ENCODE assay signal across 8 cellular contexts in the genomic region with DNA sequence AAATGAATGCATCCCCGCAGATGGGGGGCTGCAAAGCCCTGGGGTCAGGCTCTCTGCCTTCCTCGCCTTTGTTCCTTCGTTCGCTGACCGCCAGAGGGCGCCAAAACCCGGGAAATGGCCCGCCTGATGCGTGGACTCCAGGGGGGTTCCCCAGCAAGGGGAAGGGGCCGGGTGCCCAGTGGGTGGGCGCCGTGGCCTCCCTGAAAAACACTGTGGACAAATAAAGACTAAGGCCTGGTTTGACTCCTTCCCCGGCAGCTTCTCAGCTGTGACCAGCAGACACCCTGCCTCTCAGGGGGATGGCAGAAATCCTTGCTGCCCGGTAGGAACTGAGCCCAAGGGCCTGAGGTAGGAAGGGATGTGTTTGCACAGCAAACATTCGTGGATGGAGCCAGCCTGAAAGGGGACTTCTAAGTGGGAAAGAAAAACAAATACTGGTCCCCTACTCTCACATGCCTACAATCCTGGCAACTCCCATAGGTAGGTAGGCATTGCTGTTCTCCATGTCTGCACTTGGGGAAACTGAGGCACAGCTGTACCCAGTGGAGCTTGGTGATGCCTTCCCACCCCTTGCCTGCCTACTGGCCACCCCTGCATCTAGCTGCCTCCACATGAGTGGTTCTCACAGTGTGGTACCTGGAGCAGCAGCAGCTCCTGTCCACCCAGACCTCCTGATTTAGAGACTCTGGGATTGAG.
DNase-seq lines count a peak whose midpoint lies in the region; ATAC-seq and TF ChIP-seq lines count a peak whose summit lies in the region.

No MANE protein-coding gene starts in this region.

- H3K27ac ChIP-seq in BLaER1 = no peak overlapping the region

- CTCF ChIA-PET in HEK293T (lab: Yijun Ruan, JAX) = interaction anchor here (0.6 to 5.9 kb wide), 8 partner anchors 20 to 246 kb away, joined by 3 to 61 read pairs (median 7); a partner anchor contains a TSS

- no peaks in the 10 kb centered on the region for H4K20me1 ChIP-seq in BLaER1

- no peak overlapping the region for H3K4me3 ChIP-seq in BLaER1

- H3K36me3 ChIP-seq in BLaER1 = no peaks in the 10 kb centered on the region

- DNase-seq in HEK293T (ENCODE audit: extremely low spot score) = peak; percentile 78
- peak; percentile 29 to 71 (median 60) for DNase-seq in T-helper 2 cell
- peak; percentile 9 for DNase-seq in amniotic stem cell (lab: John Stamatoyannopoulos, UW)
- DNase-seq in iPS-NIHi11 (ENCODE audit: low spot score) = peak; percentile 80
- DNase-seq in stimulated activated CD4-positive, alpha-beta T cell treated with anti-CD3 and anti-CD28 coated beads, Interleukin-2, amount 100 ng/mL, for 4 hours (ENCODE audit: low read depth) = peak; percentile 44

- ATAC-seq in GM18519 (IDR thresholded peaks at IDR 0.05; ENCODE audit: low FRiP score, unreplicated experiment) (no peak), GM21526 (IDR thresholded peaks at IDR 0.05; ENCODE audit: low FRiP score, unreplicated experiment) (no peak)

- POLR2A ChIA-PET in HEK293T (lab: Yijun Ruan, JAX) = interaction anchor here (2.5 kb wide), 1 partner anchor 58 kb away, joined by 37 read pairs; a partner anchor contains a TSS

- H3K9me3 ChIP-seq in BLaER1 = no peaks in the 10 kb centered on the region

- H3K4me2 ChIP-seq in BLaER1 = peak overlapping the region; percentile 64

- H3K9ac ChIP-seq in BLaER1 = no peak overlapping the region

- peaks cover 74% of the 10 kb centered on the region for H3K4me1 ChIP-seq in BLaER1

- H3K27me3 ChIP-seq in BLaER1 = no peaks in the 10 kb centered on the region

TF ChIP-seq in HEK293T, 16 proteins besides CTCF, POLR2A, EP300 and RAD21:
- TF ChIP-seq, protein P1, sequence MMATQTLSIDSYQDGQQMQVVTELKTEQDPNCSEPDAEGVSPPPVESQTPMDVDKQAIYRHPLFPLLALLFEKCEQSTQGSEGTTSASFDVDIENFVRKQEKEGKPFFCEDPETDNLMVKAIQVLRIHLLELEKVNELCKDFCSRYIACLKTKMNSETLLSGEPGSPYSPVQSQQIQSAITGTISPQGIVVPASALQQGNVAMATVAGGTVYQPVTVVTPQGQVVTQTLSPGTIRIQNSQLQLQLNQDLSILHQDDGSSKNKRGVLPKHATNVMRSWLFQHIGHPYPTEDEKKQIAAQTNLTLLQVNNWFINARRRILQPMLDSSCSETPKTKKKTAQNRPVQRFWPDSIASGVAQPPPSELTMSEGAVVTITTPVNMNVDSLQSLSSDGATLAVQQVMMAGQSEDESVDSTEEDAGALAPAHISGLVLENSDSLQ (IDR thresholded peaks at IDR 0.05) = no peak
- TF ChIP-seq FOXA1 (IDR thresholded peaks at IDR 0.05) (no peak), ZNF384 (IDR thresholded peaks at IDR 0.05) (no peak), BHLHE40 (IDR thresholded peaks at IDR 0.05; ENCODE audit: borderline replicate concordance) (no peak), ARNT (IDR thresholded peaks at IDR 0.05) (no peak), SUZ12 (IDR thresholded peaks at IDR 0.05) (no peak), CTBP1 (IDR thresholded peaks at IDR 0.05; ENCODE audit: borderline replicate concordance) (no peak), L3MBTL2 (conservative IDR thresholded peaks at IDR 0.05) (no peak), TARDBP (IDR thresholded peaks at IDR 0.05) (no peak), NFRKB (IDR thresholded peaks at IDR 0.05) (no peak)

Comparison
In these comparisons a context has a peak if more than half of its experiments do, and no peak if none do; other contexts are left out.
1. DNase-seq: peak in every context shown above with its lines; median percentile 80 in iPS-NIHi11; 78 in HEK293T; 60 in T-helper 2 cell; 44 in stimulated activated CD4-positive, alpha-beta T cell treated with anti-CD3 and anti-CD28 coated beads, Interleukin-2, amount 100 ng/mL, for 4 hours; 9 in amniotic stem cell.